In the genomic region with DNA sequence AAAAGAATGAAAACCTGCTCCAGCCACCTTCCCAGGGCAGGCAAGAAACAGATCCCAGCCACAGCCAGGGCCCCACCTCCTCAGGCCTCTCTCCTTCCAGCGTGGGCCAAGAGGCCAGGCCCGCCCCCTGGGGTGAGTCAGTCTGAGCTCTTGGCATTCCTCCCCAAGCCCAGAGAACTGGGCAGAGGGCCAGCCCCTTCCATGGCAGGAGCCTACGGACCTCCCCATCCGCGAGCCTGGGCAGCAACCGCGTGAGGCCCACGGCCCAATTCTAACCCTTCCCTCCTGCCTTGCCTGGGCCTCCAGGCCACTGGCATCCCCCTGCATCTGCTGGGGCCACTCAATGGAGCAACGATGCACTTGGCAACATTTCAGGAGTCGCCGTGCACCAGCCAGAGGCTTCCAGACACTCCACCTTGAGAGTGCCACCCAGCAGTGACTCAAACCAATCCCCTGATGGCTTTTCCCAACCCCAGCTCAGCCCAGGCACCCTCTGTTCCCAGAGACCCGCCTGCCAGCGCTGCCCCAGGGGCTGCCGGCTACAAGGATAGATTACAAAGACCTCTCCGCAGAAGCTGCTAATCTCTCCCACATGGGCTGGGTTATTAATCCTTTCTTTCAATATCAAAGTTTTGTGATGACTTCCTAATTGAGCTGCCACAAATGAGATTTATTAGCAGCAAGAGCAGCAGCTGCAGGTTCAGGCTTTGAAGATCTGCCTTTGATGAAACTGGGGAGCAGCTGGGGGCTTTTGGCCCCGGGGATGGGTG, we compare ENCODE assay signal across 9 cellular contexts.
DNase-seq lines count a peak whose midpoint lies in the region; ATAC-seq, FAIRE-seq and TF ChIP-seq lines count a peak whose summit lies in the region.
"Had no signal": no experiment of that assay in that cellular context is flagged by ENCODE, and none has a peak within 500 bp of the region (broad histone marks: within the 10 kb centered on the region; RNA-seq: fewer than 3 reads in every experiment).

No MANE protein-coding gene starts in this region.

- DNase-seq in NCI-H345 (lab: John Stamatoyannopoulos, UW): peak; percentile 25
- DNase-seq in NCI-H345 treated with DMSO at 0.1 percent for 48 hours (lab: John Stamatoyannopoulos, UW; ENCODE audit: unreplicated experiment): no peak
- peak; percentile 46 for DNase-seq in NCI-H82 treated with DMSO at 0.1 percent for 48 hours (lab: John Stamatoyannopoulos, UW; ENCODE audit: unreplicated experiment)
- peak; percentile 97 to 98 for DNase-seq in cardiac fibroblast (ENCODE audit: low read depth in 2 of 2)
- peak; percentile 98 for DNase-seq in kidney
- DNase-seq: DND-41 had no signal

- FAIRE-seq in kidney (lab: Jason Lieb, UNC): peak; percentile 45

- no peaks in the 10 kb centered on the region for H3K9me3 ChIP-seq in kidney (ENCODE audit: control insufficient read depth in 1 of 2, low read length in 2 of 2)

- ATAC-seq in HG03097 (IDR thresholded peaks at IDR 0.05; ENCODE audit: low FRiP score, unreplicated experiment): no peak
- ATAC-seq in GM18909 (IDR thresholded peaks at IDR 0.05; ENCODE audit: poor library complexity, unreplicated experiment): no peak

- no peaks in the 10 kb centered on the region for H3K36me3 ChIP-seq in kidney (ENCODE audit: control insufficient read depth in 1 of 2, insufficient read depth in 2 of 2, low read length in 2 of 2)

- intact Hi-C loops in kidney (cut with DNase I): no loop called here

- no peak overlapping the region for H3K9ac ChIP-seq in kidney (ENCODE audit: low read length in 2 of 2)

- H3K27ac ChIP-seq in kidney (ENCODE audit: low read depth in 2 of 2, low read length in 2 of 2) (peak overlapping the region; percentile 25 to 44), skin epidermis (peak overlapping the region in 20 of 21 experiments; percentile 1 to 87 (median 70))

- H3K4me3 ChIP-seq in cardiac fibroblast (replicated peaks in 1 of 2; ENCODE audit: low read depth in 2 of 2, low read length in 2 of 2) (no peak overlapping the region), kidney (ENCODE audit: low read length in 2 of 2) (peak overlapping the region in 1 of 2 donors; percentile 7), skin epidermis (peak overlapping the region in 3 of 7 experiments; percentile 7 to 18 (median 10))

- TF ChIP-seq CTCF in cardiac fibroblast (IDR thresholded peaks at IDR 0.05; ENCODE audit: low read depth, low read length): no peak
- TF ChIP-seq CTCF in kidney (IDR thresholded peaks at IDR 0.05; ENCODE audit: borderline replicate concordance, extremely low read depth, insufficient read depth): no peak

- H3K4me1 ChIP-seq in kidney (ENCODE audit: control insufficient read depth in 1 of 2, insufficient read depth in 1 of 2, low read depth in 1 of 2, low read length in 2 of 2): peaks cover 4 to 6% of the 10 kb centered on the region in 2 donors
